ENCODE assay signal across 22 cellular contexts in genomic region chr14:96398921-96399320, GRCh38.
"Had no signal": no experiment of that assay in that cellular context is flagged by ENCODE, and none has a peak within 500 bp of the region (broad histone marks: within the 10 kb centered on the region; RNA-seq: fewer than 3 reads in every experiment).

No MANE protein-coding gene starts in this region.

- H3K36me3 Mint-ChIP-seq: mesothelial cell of epicardium; naive thymus-derived CD8-positive, alpha-beta T cell had no signal

- H3K4me1 Mint-ChIP-seq: mesothelial cell of epicardium; naive B cell; naive thymus-derived CD8-positive, alpha-beta T cell had no signal

- H3K36me3 ChIP-seq: esophagus squamous epithelium, gastrocnemius medialis, heart left ventricle, left lung, lower lobe of right lung had no signal

- H3K27ac Mint-ChIP-seq: mesothelial cell of epicardium had no signal

- H3K9me3 Mint-ChIP-seq: mesothelial cell of epicardium; naive B cell; naive thymus-derived CD8-positive, alpha-beta T cell had no signal

- H3K27me3 ChIP-seq: esophagus squamous epithelium, gastrocnemius medialis, heart left ventricle, hepatocyte, left lung had no signal

- H3K4me3 Mint-ChIP-seq: mesothelial cell of epicardium; naive thymus-derived CD8-positive, alpha-beta T cell had no signal

- H3K4me3 ChIP-seq: coronary artery, esophagus squamous epithelium, gastrocnemius medialis, heart left ventricle, hepatocyte, left lung, lower lobe of right lung, mucosa of descending colon had no signal

- DNase-seq: effector CD4-positive, alpha-beta T cell; effector memory CD4-positive, alpha-beta T cell; esophagus squamous epithelium; foreskin fibroblast; foreskin melanocyte; gastrocnemius medialis; heart left ventricle; left cardiac atrium; left lung; left ventricle myocardium superior; lower lobe of right lung; mesenchymal stem cell; mucosa of descending colon; naive B cell; naive thymus-derived CD8-positive, alpha-beta T cell had no signal

- FAIRE-seq: colon, endothelial cell of umbilical vein, islet of Langerhans, keratinocyte had no signal

- ATAC-seq: gastrocnemius medialis; heart left ventricle; left cardiac atrium; left lung; left ventricle myocardium superior; lower lobe of right lung; mucosa of descending colon; naive thymus-derived CD8-positive, alpha-beta T cell had no signal
